25 cellular contexts compared by ENCODE assay signal in genomic region chr20:37777012-37777411, GRCh38.
"Had no signal": no experiment of that assay in that cellular context is flagged by ENCODE, and none has a peak within 500 bp of the region (broad histone marks: within the 10 kb centered on the region; RNA-seq: fewer than 3 reads in every experiment).

No MANE protein-coding gene starts in this region.

- H3K4me1 Mint-ChIP-seq: activated T-helper 17 cell treated with anti-CD3 and anti-CD28 coated beads, Interleukin-2, amount 50 U/mL, for 72 hours had no signal

- H3K4me3 ChIP-seq: esophagus squamous epithelium, left lung, lower lobe of right lung, testis had no signal

- H3K27me3 Mint-ChIP-seq: activated CD4-positive, alpha-beta memory T cell treated with anti-CD3 and anti-CD28 coated beads for 36 hours; activated T-helper 17 cell treated with anti-CD3 and anti-CD28 coated beads, Interleukin-2, amount 50 U/mL, for 72 hours; natural killer cell treated with Interleukin-12 subunit alpha and Interleukin-12 subunit beta and Interleukin-15 and Interleukin-18, amount 100 ng/mL, for 72 hours; T-cell had no signal

- H3K27me3 ChIP-seq: esophagus squamous epithelium, left lung, testis had no signal

- H3K9me3 ChIP-seq: esophagus squamous epithelium, left lung, lower lobe of right lung, testis had no signal

- H3K9me3 Mint-ChIP-seq: activated CD4-positive, alpha-beta memory T cell treated with anti-CD3 and anti-CD28 coated beads for 36 hours; activated T-helper 17 cell treated with anti-CD3 and anti-CD28 coated beads, Interleukin-2, amount 50 U/mL, for 72 hours; natural killer cell treated with Interleukin-12 subunit alpha and Interleukin-12 subunit beta and Interleukin-15 and Interleukin-18, amount 100 ng/mL, for 72 hours; T-cell; T-helper 2 cell treated with Interferon-gamma antibody and Interleukin-4, amounts not matched to agents 5 μg/mL and 100 μg/mL, for 36 hours had no signal

- H3K4me1 ChIP-seq: left lung, lower lobe of right lung, testis had no signal

- H3K27ac Mint-ChIP-seq: activated CD4-positive, alpha-beta memory T cell treated with anti-CD3 and anti-CD28 coated beads for 36 hours; natural killer cell treated with Interleukin-12 subunit alpha and Interleukin-12 subunit beta and Interleukin-15 and Interleukin-18, amount 100 ng/mL, for 72 hours; T-cell; T-helper 2 cell treated with Interferon-gamma antibody and Interleukin-4, amounts not matched to agents 5 μg/mL and 100 μg/mL, for 36 hours had no signal

- H3K27ac ChIP-seq: esophagus squamous epithelium, left lung, lower lobe of right lung, testis had no signal

- ATAC-seq: activated CD4-positive, CD25-positive, alpha-beta regulatory T cell treated with anti-CD3 and anti-CD28 coated beads, Interleukin-2, amount 50 U/mL, for 24 hours; activated T-helper 17 cell treated with anti-CD3 and anti-CD28 coated beads, Interleukin-2, amount 50 U/mL, for 72 hours; left lung; lower lobe of right lung; natural killer cell treated with Interleukin-12 subunit alpha and Interleukin-12 subunit beta and Interleukin-15 and Interleukin-18, amount 100 ng/mL, for 72 hours; right cardiac atrium; stimulated activated naive CD8-positive, alpha-beta T cell treated with anti-CD3 and anti-CD28 coated beads, Interleukin-15, Interleukin-2, amounts not matched to agents 100 U/mL and 50 U/mL, for 24 hours; T-cell had no signal

- H3K4me3 Mint-ChIP-seq: activated CD4-positive, alpha-beta memory T cell treated with anti-CD3 and anti-CD28 coated beads for 36 hours; activated T-helper 17 cell treated with anti-CD3 and anti-CD28 coated beads, Interleukin-2, amount 50 U/mL, for 72 hours; natural killer cell treated with Interleukin-12 subunit alpha and Interleukin-12 subunit beta and Interleukin-15 and Interleukin-18, amount 100 ng/mL, for 72 hours; T-cell; T-helper 2 cell treated with Interferon-gamma antibody and Interleukin-4, amounts not matched to agents 5 μg/mL and 100 μg/mL, for 36 hours had no signal

- DNase-seq: activated CD4-positive, alpha-beta memory T cell treated with anti-CD3 and anti-CD28 coated beads for 36 hours; activated CD4-positive, alpha-beta T cell treated with anti-CD3 and anti-CD28 coated beads for 48 hours; activated CD8-positive, alpha-beta memory T cell treated with anti-CD3 and anti-CD28 coated beads, Interleukin-2, amount 50 U/mL, for 4 hours; activated gamma-delta T cell treated with Interleukin-2 at 50 U/mL for 16 hours; activated naive CD4-positive, alpha-beta T cell treated with anti-CD3 and anti-CD28 coated beads, Interleukin-2, amount 50 U/mL, for 16 hours; activated T-cell treated with anti-CD3 and anti-CD28 coated beads, Interleukin-2, amount 50 U/mL, for 1 hour; amniotic stem cell; effector CD4-positive, alpha-beta T cell; esophagus squamous epithelium; foreskin melanocyte; left lung; lower lobe of right lung; mesendoderm; posterior cingulate gyrus; right cardiac atrium; stimulated activated CD4-positive, alpha-beta T cell treated with anti-CD3 and anti-CD28 coated beads, Interleukin-15, amount 100 ng/mL, for 24 hours; stimulated activated CD4-positive, alpha-beta T cell treated with anti-CD3 and anti-CD28 coated beads, Interleukin-2, amount 100 ng/mL, for 24 hours; stimulated activated naive CD8-positive, alpha-beta T cell treated with anti-CD3 and anti-CD28 coated beads, Interleukin-15, Interleukin-2, amounts not matched to agents 100 U/mL and 50 U/mL, for 24 hours; T-cell; testis; trophoblast cell had no signal
